9 cellular contexts compared by ENCODE assay signal in the genomic region with DNA sequence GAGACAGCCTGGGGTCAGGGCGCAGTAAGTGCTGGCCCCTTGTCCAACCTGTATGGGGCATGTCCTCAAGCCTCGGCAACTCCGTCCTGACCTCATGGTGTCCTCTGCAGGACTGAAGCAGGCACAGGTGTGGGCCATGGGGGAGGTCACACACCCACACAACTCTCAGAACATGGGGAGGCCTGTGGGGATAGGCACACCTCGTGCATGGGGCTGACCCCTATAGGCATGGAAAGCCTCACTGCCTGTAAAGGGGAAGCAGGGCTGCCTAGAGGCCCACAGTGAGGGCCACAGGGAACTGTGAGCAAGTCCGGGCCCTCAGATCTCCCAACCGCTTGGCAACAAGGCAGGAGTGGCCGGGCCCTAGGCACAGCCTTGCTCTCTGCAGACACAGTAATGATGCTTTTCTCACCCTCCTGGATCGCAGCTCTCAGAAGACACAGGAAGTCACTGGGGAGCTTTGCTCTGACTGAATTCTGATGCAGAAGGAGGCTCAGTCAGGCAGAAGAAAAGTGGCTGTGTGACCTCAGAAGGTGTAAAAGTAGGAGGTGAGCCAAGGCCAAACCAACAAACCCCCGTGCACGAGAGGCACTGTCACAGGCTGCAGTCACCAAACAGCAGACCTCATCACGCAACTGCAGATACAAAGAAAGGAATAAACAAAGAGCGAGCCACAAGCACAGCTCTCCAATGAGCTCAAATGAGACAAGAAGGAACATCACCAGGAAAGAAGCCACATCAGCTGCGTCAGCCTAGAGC. TPM values are rescaled to one million over a fixed set of nuclear protein-coding genes. Genes with fewer than 3 reads are reported as not detected.
DNase-seq lines count a peak whose midpoint lies in the region; ATAC-seq and TF ChIP-seq lines count a peak whose summit lies in the region.
"Had no signal": no experiment of that assay in that cellular context is flagged by ENCODE, and none has a peak within 500 bp of the region (broad histone marks: within the 10 kb centered on the region; RNA-seq: fewer than 3 reads in every experiment).

No MANE protein-coding gene starts in this region.

- peaks cover 8% of the 10 kb centered on the region for H3K36me3 Mint-ChIP-seq in activated naive CD8-positive, alpha-beta T cell treated with anti-CD3 and anti-CD28 coated beads, Interleukin-2, amount 10 ng/mL, durations not matched to agents 7 days and 5 days

- H2AK5ac ChIP-seq in trophoblast cell (ENCODE audit: low read length), result no peak overlapping the region

- H3K4me1 Mint-ChIP-seq in activated naive CD8-positive, alpha-beta T cell treated with anti-CD3 and anti-CD28 coated beads, Interleukin-2, amount 10 ng/mL, durations not matched to agents 7 days and 5 days, result peaks cover 46% of the 10 kb centered on the region

- no peak overlapping the region for H2BK120ac ChIP-seq in trophoblast cell (ENCODE audit: insufficient read depth, low read length, poor library complexity)

- no peak overlapping the region for H3K27ac ChIP-seq in trophoblast cell (ENCODE audit: low read depth, low read length)

- H3K14ac ChIP-seq in trophoblast cell (ENCODE audit: low read length), result no peak overlapping the region

- H4K8ac ChIP-seq in trophoblast cell (ENCODE audit: low read depth, low read length), result no peak overlapping the region

- in situ Hi-C loops in GM13977 (cut with MboI; ENCODE audit: low pct_unique_long_range_greater_than_20kb, low sequenced_read_pairs, unreplicated experiment), result no loop called here

- H3K4me3 ChIP-seq in trophoblast cell (ENCODE audit: low read depth, low read length), result no peak overlapping the region

- H3K18ac ChIP-seq in trophoblast cell (ENCODE audit: low read length), result peak overlapping the region; percentile 37

- DNase-seq in GM13977 (ENCODE audit: low spot score) (peak; percentile 59), trophoblast cell (no peak)
- peak; percentile 42 for DNase-seq in activated naive CD8-positive, alpha-beta T cell treated with anti-CD3 and anti-CD28 coated beads, Interleukin-2, amount 10 ng/mL, durations not matched to agents 7 days and 5 days
- DNase-seq: activated B cell treated with CpG ODN at 0.5 μM for 24 hours, NCI-H2081 treated with DMSO at 0.1 percent for 48 hours had no signal

- H3K27me3 ChIP-seq in trophoblast cell (ENCODE audit: insufficient read depth, low read length), result no peaks in the 10 kb centered on the region

- H4K12ac ChIP-seq in trophoblast cell (ENCODE audit: low read depth, low read length), result no peak overlapping the region

- H3K36me3 ChIP-seq in trophoblast cell (ENCODE audit: control insufficient read depth in 1 of 2, insufficient read depth in 2 of 2, low read length in 2 of 2), result peaks cover 10 to 21% of the 10 kb centered on the region in 2 experiments

- peak; percentile 42 for ATAC-seq in HG02973 (IDR thresholded peaks at IDR 0.05; ENCODE audit: unreplicated experiment)
- ATAC-seq in activated naive CD8-positive, alpha-beta T cell treated with anti-CD3 and anti-CD28 coated beads, Interleukin-2, amount 10 ng/mL, durations not matched to agents 7 days and 5 days (ENCODE audit: low read depth), result peak; percentile 83
- ATAC-seq in HG03378 (IDR thresholded peaks at IDR 0.05; ENCODE audit: unreplicated experiment), result no peak
- ATAC-seq in HG03354 (IDR thresholded peaks at IDR 0.05; ENCODE audit: poor library complexity, severe bottlenecking, unreplicated experiment), result no peak
- no peak for ATAC-seq in HG03469 (IDR thresholded peaks at IDR 0.05; ENCODE audit: unreplicated experiment)

- H3K79me1 ChIP-seq in trophoblast cell (ENCODE audit: low read length), result peaks cover 4% of the 10 kb centered on the region

- H2BK5ac ChIP-seq in trophoblast cell (ENCODE audit: low read depth, low read length, poor library complexity), result no peak overlapping the region

- no peaks in the 10 kb centered on the region for H3K9me3 ChIP-seq in trophoblast cell (ENCODE audit: insufficient read depth, low read depth, low read length)

- peak overlapping the region; percentile 16 for H4K91ac ChIP-seq in trophoblast cell (ENCODE audit: low read depth, low read length)

- no CpG with 5 or more reads among the region's 13 CpGs for WGBS in trophoblast cell (ENCODE audit: extremely low coverage, insufficient coverage, insufficient read length)

- peaks cover 9 to 17% of the 10 kb centered on the region in 2 experiments for H3K4me1 ChIP-seq in trophoblast cell (ENCODE audit: control insufficient read depth in 1 of 2, insufficient read depth in 2 of 2, low read length in 2 of 2)

- peak overlapping the region; percentile 25 for H3K4ac ChIP-seq in trophoblast cell (ENCODE audit: low read depth, low read length)

- H3K9me3 Mint-ChIP-seq in activated naive CD8-positive, alpha-beta T cell treated with anti-CD3 and anti-CD28 coated beads, Interleukin-2, amount 10 ng/mL, durations not matched to agents 7 days and 5 days, result no peaks in the 10 kb centered on the region
- H3K9me3 Mint-ChIP-seq: activated B cell treated with CpG ODN at 0.5 μM for 24 hours had no signal

- no peak overlapping the region for H3K9ac ChIP-seq in trophoblast cell (ENCODE audit: low read length)

- H3K4me3 Mint-ChIP-seq in activated naive CD8-positive, alpha-beta T cell treated with anti-CD3 and anti-CD28 coated beads, Interleukin-2, amount 10 ng/mL, durations not matched to agents 7 days and 5 days, result peak overlapping the region; percentile 54
- H3K4me3 Mint-ChIP-seq: activated B cell treated with CpG ODN at 0.5 μM for 24 hours had no signal

- peaks cover 9% of the 10 kb centered on the region for H3K79me2 ChIP-seq in trophoblast cell (ENCODE audit: control insufficient read depth, insufficient read depth, low read length, poor library complexity)

- H3K27ac Mint-ChIP-seq in activated naive CD8-positive, alpha-beta T cell treated with anti-CD3 and anti-CD28 coated beads, Interleukin-2, amount 10 ng/mL, durations not matched to agents 7 days and 5 days, result peak overlapping the region; percentile 92
- H3K27ac Mint-ChIP-seq: activated B cell treated with CpG ODN at 0.5 μM for 24 hours had no signal

- TF ChIP-seq CTCF in GM13977 (IDR thresholded peaks at IDR 0.05; ENCODE audit: extremely low read depth, insufficient read depth, missing control alignments), result no peak

- no peaks in the 10 kb centered on the region for H3K27me3 Mint-ChIP-seq in activated naive CD8-positive, alpha-beta T cell treated with anti-CD3 and anti-CD28 coated beads, Interleukin-2, amount 10 ng/mL, durations not matched to agents 7 days and 5 days
- H3K27me3 Mint-ChIP-seq: activated B cell treated with CpG ODN at 0.5 μM for 24 hours had no signal

- H2AFZ ChIP-seq in trophoblast cell (ENCODE audit: insufficient read depth, low read length, poor library complexity), result no peak overlapping the region

- H3K23ac ChIP-seq in trophoblast cell (ENCODE audit: low read length), result no peak overlapping the region

- no peak overlapping the region for H2BK12ac ChIP-seq in trophoblast cell (ENCODE audit: low read length)

- POLR2A ChIA-PET in activated naive CD8-positive, alpha-beta T cell treated with anti-CD3 and anti-CD28 coated beads, Interleukin-2, amount 10 ng/mL, durations not matched to agents 7 days and 5 days (lab: Charles Lee), result interaction anchor here (0.8 kb wide), 1 partner anchor 387 kb away, joined by 3 read pairs; no protein-coding TSS in a partner anchor

- H3K4me2 ChIP-seq in trophoblast cell (ENCODE audit: low read length), result no peak overlapping the region

RNA-seq across cellular contexts. Expression of a gene that starts 5.4 kb away (rescaled TPM):
- total RNA-seq in activated naive CD8-positive, alpha-beta T cell treated with anti-CD3 and anti-CD28 coated beads, Interleukin-2, amount 10 ng/mL, durations not matched to agents 7 days and 5 days, result 1 to 10 TPM; 9.4 to 9.7 TPM
- 7.8 and 8.4 TPM in 2 replicates for polyA plus RNA-seq in trophoblast cell (2013)

Comparison
In these comparisons a context has a peak if more than half of its experiments do, and no peak if none do; other contexts are left out.
1. DNase-seq: peak in GM13977 (single experiment) and activated naive CD8-positive, alpha-beta T cell treated with anti-CD3 and anti-CD28 coated beads, Interleukin-2, amount 10 ng/mL, durations not matched to agents 7 days and 5 days (single experiment); none in trophoblast cell (0 of 2).
2. ATAC-seq: peak in HG02973 (single experiment) and activated naive CD8-positive, alpha-beta T cell treated with anti-CD3 and anti-CD28 coated beads, Interleukin-2, amount 10 ng/mL, durations not matched to agents 7 days and 5 days (single experiment); none in HG03378 (single experiment), HG03354 (single experiment) and HG03469 (single experiment).